30 cellular contexts compared by ENCODE assay signal in the genomic region with DNA sequence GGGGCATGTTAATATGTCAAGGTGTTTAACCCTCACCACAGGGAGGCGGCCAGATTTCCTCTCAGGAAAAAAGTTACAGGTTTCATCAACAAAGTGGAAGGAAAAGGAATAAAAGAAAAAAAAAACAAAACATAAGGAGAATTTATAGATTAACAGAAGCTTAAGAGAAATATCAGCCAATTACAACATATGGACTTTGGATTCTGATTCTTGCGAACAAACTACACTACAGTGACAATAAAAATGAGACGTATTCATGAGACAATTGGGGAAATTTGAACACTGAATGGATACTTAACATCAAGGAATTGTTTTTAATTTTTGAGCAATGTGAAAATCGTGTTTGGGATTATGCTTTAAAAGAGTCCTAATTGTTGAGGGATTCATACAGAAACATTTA.
"Had no signal": no experiment of that assay in that cellular context is flagged by ENCODE, and none has a peak within 500 bp of the region (broad histone marks: within the 10 kb centered on the region; RNA-seq: fewer than 3 reads in every experiment).

No MANE protein-coding gene starts in this region.

- H3K4me3 ChIP-seq: ovary, psoas muscle, right lobe of liver, sigmoid colon, smooth muscle cell, spleen, suprapubic skin, thoracic aorta, thyroid gland, tibial nerve, upper lobe of left lung, vagina had no signal

- H3K4me1 Mint-ChIP-seq: natural killer cell had no signal

- H3K4me1 ChIP-seq: psoas muscle, right lobe of liver, thyroid gland, vagina had no signal

- FAIRE-seq: urothelium cell line had no signal

- H3K36me3 ChIP-seq: ovary, right lobe of liver, sigmoid colon, spleen, suprapubic skin, thoracic aorta, thyroid gland, tibial nerve, upper lobe of left lung, vagina had no signal

- H3K27me3 ChIP-seq: ovary, right lobe of liver, sigmoid colon, spleen, thyroid gland, tibial nerve, upper lobe of left lung, vagina had no signal

- H3K79me2 ChIP-seq: parathyroid adenoma had no signal

- H3K9me3 ChIP-seq: ovary, psoas muscle, right lobe of liver, sigmoid colon, spleen, suprapubic skin, thoracic aorta, thyroid gland, tibial nerve, upper lobe of left lung, vagina had no signal

- H2AFZ ChIP-seq: parathyroid adenoma had no signal

- H3K4me2 ChIP-seq: smooth muscle cell had no signal

- ATAC-seq: naive thymus-derived CD4-positive, alpha-beta T cell; natural killer cell; psoas muscle; right cardiac atrium; right lobe of liver; stimulated activated memory B cell treated with anti-CD40 and anti-IgM and Interleukin-4, amounts not matched to agents 10 μg/mL and 1 μg/mL and 100 μg/mL, for 72 hours; stimulated activated naive CD8-positive, alpha-beta T cell treated with anti-CD3 and anti-CD28 coated beads, Interleukin-15, amount 100 ng/mL, for 72 hours; stimulated activated naive CD8-positive, alpha-beta T cell treated with anti-CD3 and anti-CD28 coated beads, Interleukin-15, Interleukin-2, amounts not matched to agents 100 U/mL and 50 U/mL, for 24 hours had no signal

- H3K9me3 Mint-ChIP-seq: naive thymus-derived CD4-positive, alpha-beta T cell; natural killer cell; nephron; neural crest cell; stimulated activated memory B cell treated with anti-CD40 and anti-IgM and Interleukin-4, amounts not matched to agents 10 μg/mL and 1 μg/mL and 100 μg/mL, for 72 hours; stimulated activated naive CD8-positive, alpha-beta T cell treated with anti-CD3 and anti-CD28 coated beads, Interleukin-15, amount 100 ng/mL, for 72 hours had no signal

- H3K9ac ChIP-seq: parathyroid adenoma had no signal

- H3K27ac ChIP-seq: ovary, parathyroid adenoma, psoas muscle, right lobe of liver, sigmoid colon, spleen, suprapubic skin, thoracic aorta, thyroid gland, tibial nerve, upper lobe of left lung, vagina had no signal

- H3K36me3 Mint-ChIP-seq: naive thymus-derived CD4-positive, alpha-beta T cell; natural killer cell; stimulated activated memory B cell treated with anti-CD40 and anti-IgM and Interleukin-4, amounts not matched to agents 10 μg/mL and 1 μg/mL and 100 μg/mL, for 72 hours had no signal

- H3K27ac Mint-ChIP-seq: naive thymus-derived CD4-positive, alpha-beta T cell; natural killer cell; nephron; progenitor cell of endocrine pancreas; stimulated activated memory B cell treated with anti-CD40 and anti-IgM and Interleukin-4, amounts not matched to agents 10 μg/mL and 1 μg/mL and 100 μg/mL, for 72 hours; stimulated activated naive CD8-positive, alpha-beta T cell treated with anti-CD3 and anti-CD28 coated beads, Interleukin-15, amount 100 ng/mL, for 72 hours had no signal

- DNase-seq: naive thymus-derived CD4-positive, alpha-beta T cell; natural killer cell; ovary; psoas muscle; right cardiac atrium; right lobe of liver; sigmoid colon; spleen; stimulated activated CD4-positive, alpha-beta T cell treated with anti-CD3 and anti-CD28 coated beads, Interleukin-12 subunit alpha, Interleukin-12 subunit beta, amount 100 ng/mL, for 4 hours; stimulated activated CD4-positive, alpha-beta T cell treated with anti-CD3 and anti-CD28 coated beads, Interleukin-1b, Interleukin-23, amount 100 ng/mL, for 48 hours; stimulated activated CD4-positive, alpha-beta T cell treated with anti-CD3 and anti-CD28 coated beads, Interleukin-4, amount 100 ng/mL, for 1 hour; stimulated activated CD4-positive, alpha-beta T cell treated with anti-CD3 and anti-CD28 coated beads, Interleukin-4, amount 100 ng/mL, for 4 hours; stimulated activated CD8-positive, alpha-beta memory T cell treated with anti-CD3 and anti-CD28 coated beads, Interleukin-4, amount 100 ng/mL, for 48 hours; stimulated activated naive CD4-positive, alpha-beta T cell; stimulated activated naive CD8-positive, alpha-beta T cell treated with anti-CD3 and anti-CD28 coated beads, Interleukin-15, amount 100 ng/mL, for 72 hours; stimulated activated naive CD8-positive, alpha-beta T cell treated with anti-CD3 and anti-CD28 coated beads, Interleukin-15, Interleukin-2, amounts not matched to agents 100 U/mL and 50 U/mL, for 24 hours; thyroid gland; trophoblast cell; upper lobe of left lung had no signal

- H3K4me3 Mint-ChIP-seq: naive thymus-derived CD4-positive, alpha-beta T cell; natural killer cell; nephron; neural crest cell; stimulated activated memory B cell treated with anti-CD40 and anti-IgM and Interleukin-4, amounts not matched to agents 10 μg/mL and 1 μg/mL and 100 μg/mL, for 72 hours; stimulated activated naive CD8-positive, alpha-beta T cell treated with anti-CD3 and anti-CD28 coated beads, Interleukin-15, amount 100 ng/mL, for 72 hours had no signal

- H3K27me3 Mint-ChIP-seq: naive thymus-derived CD4-positive, alpha-beta T cell; progenitor cell of endocrine pancreas; stimulated activated naive CD8-positive, alpha-beta T cell treated with anti-CD3 and anti-CD28 coated beads, Interleukin-15, amount 100 ng/mL, for 72 hours had no signal
